Comparison of ENCODE assay signal across 8 cellular contexts in genomic region chr15:88638626-88639372, GRCh38.
DNase-seq lines count a peak whose midpoint lies in the region; ATAC-seq and TF ChIP-seq lines count a peak whose summit lies in the region.

TSS of gene ISG20 (plus strand) at chr15:88639016. CDS start at chr15:88639367, 351 bp downstream.

- H3K4me3 ChIP-seq in AG04449 (ENCODE audit: low read depth, low read length), result peak within 1 kb of the TSS; percentile 57

- CTCF ChIA-PET in AG04449 (lab: Yijun Ruan, JAX), result interaction anchor here (0.7 to 1.8 kb wide), 12 partner anchors 10 to 261 kb away, joined by 3 to 9 read pairs (median 4); no protein-coding TSS in a partner anchor

- POLR2A ChIA-PET in AG04449 (lab: Yijun Ruan, JAX), result interaction anchor here (0.8 to 1.8 kb wide), 8 partner anchors 9 to 266 kb away, joined by 3 to 7 read pairs (median 4); partner anchors contain the start of gene AEN

- DNase-seq in AG04449 (ENCODE audit: low read depth, low spot score), result peak; percentile 88
- peak; percentile 66 for DNase-seq in NCI-H2227 treated with DMSO at 0.1 percent for 48 hours (lab: John Stamatoyannopoulos, UW)
- peak; percentile 92 for DNase-seq in activated CD4-positive, CD25-positive, alpha-beta regulatory T cell treated with anti-CD3 and anti-CD28 coated beads, Interleukin-2, amount 50 U/mL, for 16 hours (ENCODE audit: low read depth, low spot score)
- DNase-seq in central memory CD4-positive, alpha-beta T cell, result peak; percentile 99
- peak; percentile 99 for DNase-seq in islet precursor cell
- peak; percentile 89 to 96 for DNase-seq in stimulated activated CD4-positive, alpha-beta T cell treated with anti-CD3 and anti-CD28 coated beads, Interleukin-15, amount 100 ng/mL, for 1 hour (ENCODE audit: low read depth in 1 of 2, low spot score in 1 of 2)

- ATAC-seq in GM18861 (IDR thresholded peaks at IDR 0.05; ENCODE audit: unreplicated experiment) (peak; percentile 63), HG03095 (IDR thresholded peaks at IDR 0.05; ENCODE audit: unreplicated experiment) (peak; percentile 56)

- peak; percentile 62 for TF ChIP-seq CTCF in AG04449 (IDR thresholded peaks at IDR 0.05; ENCODE audit: insufficient read depth, low read length, missing control alignments)

Comparison
In these comparisons a context has a peak if more than half of its experiments do, and no peak if none do; other contexts are left out.
1. Peak in every context shown above with its lines: DNase-seq, ATAC-seq and H3K4me3 ChIP-seq.